Comparison of ENCODE assay signal across 18 cellular contexts in genomic region chr2:30109856-30110255, GRCh38.
"Had no signal": no experiment of that assay in that cellular context is flagged by ENCODE, and none has a peak within 500 bp of the region (broad histone marks: within the 10 kb centered on the region; RNA-seq: fewer than 3 reads in every experiment).

No MANE protein-coding gene starts in this region.

- H3K27me3 Mint-ChIP-seq: activated CD4-positive, alpha-beta memory T cell treated with anti-CD3 and anti-CD28 coated beads for 36 hours; activated CD4-positive, alpha-beta T cell treated with anti-CD3 and anti-CD28 coated beads for 36 hours; activated CD8-positive, alpha-beta memory T cell treated with anti-CD3 and anti-CD28 coated beads, Interleukin-2, amount 10 ng/mL, durations not matched to agents 7 days and 5 days; activated naive CD8-positive, alpha-beta T cell treated with anti-CD3 and anti-CD28 coated beads, Interleukin-2, amount 50 U/mL, for 24 hours; T-cell had no signal

- H3K9me3 ChIP-seq: pancreas, stomach, thoracic aorta had no signal

- H3K27ac Mint-ChIP-seq: activated CD4-positive, alpha-beta memory T cell treated with anti-CD3 and anti-CD28 coated beads for 36 hours; activated CD4-positive, alpha-beta T cell treated with anti-CD3 and anti-CD28 coated beads for 36 hours; activated CD8-positive, alpha-beta memory T cell treated with anti-CD3 and anti-CD28 coated beads, Interleukin-2, amount 10 ng/mL, durations not matched to agents 7 days and 5 days; activated naive CD4-positive, alpha-beta T cell treated with anti-CD3 and anti-CD28 coated beads for 36 hours; activated naive CD8-positive, alpha-beta T cell treated with anti-CD3 and anti-CD28 coated beads, Interleukin-2, amount 50 U/mL, for 24 hours; activated T-helper 2 cell treated with anti-CD3 and anti-CD28 coated beads, Interferon-gamma antibody, Interleukin-2, Interleukin-4, amounts not matched to agents 10 μg/mL and 5 μg/mL and 100 μg/mL, durations not matched to agents 14 hours and 24 hours and 36 hours; mesothelial cell of epicardium; T-cell had no signal

- H3K27me3 ChIP-seq: pancreas had no signal

- FAIRE-seq: pancreas had no signal

- DNase-seq: activated CD4-positive, alpha-beta memory T cell treated with anti-CD3 and anti-CD28 coated beads for 36 hours; activated CD4-positive, alpha-beta T cell treated with anti-CD3 and anti-CD28 coated beads for 36 hours; activated CD8-positive, alpha-beta memory T cell treated with anti-CD3 and anti-CD28 coated beads, Interleukin-2, amount 10 ng/mL, durations not matched to agents 7 days and 5 days; activated naive CD4-positive, alpha-beta T cell treated with anti-CD3 and anti-CD28 coated beads for 36 hours; activated naive CD8-positive, alpha-beta T cell treated with anti-CD3 and anti-CD28 coated beads, Interleukin-2, amount 50 U/mL, for 24 hours; activated T-cell treated with anti-CD3 and anti-CD28 coated beads, Interleukin-2, amount 50 U/mL, for 1 hour; aorta; erythroblast; hippocampal formation; pancreas; stimulated activated CD4-positive, alpha-beta T cell treated with anti-CD3 and anti-CD28 coated beads, Interleukin-2, amount 100 ng/mL, for 24 hours; stomach; T-cell had no signal

- H3K36me3 Mint-ChIP-seq: activated CD4-positive, alpha-beta memory T cell treated with anti-CD3 and anti-CD28 coated beads for 36 hours; activated CD8-positive, alpha-beta memory T cell treated with anti-CD3 and anti-CD28 coated beads, Interleukin-2, amount 10 ng/mL, durations not matched to agents 7 days and 5 days; mesothelial cell of epicardium; T-cell had no signal

- H3K4me1 Mint-ChIP-seq: activated CD4-positive, alpha-beta T cell treated with anti-CD3 and anti-CD28 coated beads for 36 hours; activated CD8-positive, alpha-beta memory T cell treated with anti-CD3 and anti-CD28 coated beads, Interleukin-2, amount 10 ng/mL, durations not matched to agents 7 days and 5 days; activated naive CD8-positive, alpha-beta T cell treated with anti-CD3 and anti-CD28 coated beads, Interleukin-2, amount 50 U/mL, for 24 hours; mesothelial cell of epicardium; T-cell had no signal

- H3K4me1 ChIP-seq: pancreas, stomach had no signal

- H3K4me3 Mint-ChIP-seq: activated CD4-positive, alpha-beta memory T cell treated with anti-CD3 and anti-CD28 coated beads for 36 hours; activated CD4-positive, alpha-beta T cell treated with anti-CD3 and anti-CD28 coated beads for 36 hours; activated CD8-positive, alpha-beta memory T cell treated with anti-CD3 and anti-CD28 coated beads, Interleukin-2, amount 10 ng/mL, durations not matched to agents 7 days and 5 days; activated naive CD4-positive, alpha-beta T cell treated with anti-CD3 and anti-CD28 coated beads for 36 hours; activated naive CD8-positive, alpha-beta T cell treated with anti-CD3 and anti-CD28 coated beads, Interleukin-2, amount 50 U/mL, for 24 hours; mesothelial cell of epicardium; neural crest cell; T-cell had no signal

- ATAC-seq: activated CD4-positive, alpha-beta T cell treated with anti-CD3 and anti-CD28 coated beads for 36 hours; activated CD8-positive, alpha-beta memory T cell treated with anti-CD3 and anti-CD28 coated beads, Interleukin-2, amount 10 ng/mL, durations not matched to agents 7 days and 5 days; activated naive CD8-positive, alpha-beta T cell treated with anti-CD3 and anti-CD28 coated beads, Interleukin-2, amount 50 U/mL, for 24 hours; pancreas; T-cell had no signal

- H3K4me3 ChIP-seq: pancreas, stomach, thoracic aorta had no signal

- H3K27ac ChIP-seq: pancreas, stomach, thoracic aorta, VCaP had no signal

- H3K36me3 ChIP-seq: pancreas, stomach, thoracic aorta had no signal
